21 cellular contexts compared by ENCODE assay signal in genomic region chr7:120955577-120956149, GRCh38. TPM values are rescaled to one million over a fixed set of nuclear protein-coding genes. Genes with fewer than 3 reads are reported as not detected.
A peak's percentile ranks its signal among the peaks of the same experiment; 100 is the strongest.
DNase-seq lines count a peak whose midpoint lies in the region; ATAC-seq, FAIRE-seq and TF ChIP-seq lines count a peak whose summit lies in the region.
"Had no signal": no experiment of that assay in that cellular context is flagged by ENCODE, and none has a peak within 500 bp of the region (broad histone marks: within the 10 kb centered on the region; RNA-seq: fewer than 3 reads in every experiment).

No MANE protein-coding gene starts in this region.

- H3K4me3 ChIP-seq in endodermal cell (ENCODE audit: low read length) = no peak overlapping the region
- H3K4me3 ChIP-seq in stomach = no peak overlapping the region
- H3K4me3 ChIP-seq: BLaER1, cardiac muscle cell, SJSA1, thyroid gland had no signal

- TF ChIP-seq EP300 in stomach (IDR thresholded peaks at IDR 0.05) = no peak

- WGBS in endodermal cell (ENCODE audit: insufficient coverage in 1 of 2, insufficient read length in 1 of 2), 2 experiments = 97% methylated on average over 3 of the region's 3 CpGs; no CpG with 5 or more reads in 1 of the 2 experiments
- WGBS in stomach, 5 donors = 67 to 78% (median 76%) methylated on average over 3 of the region's 3 CpGs

- H3K27me3 Mint-ChIP-seq in activated CD4-positive, alpha-beta memory T cell treated with anti-CD3 and anti-CD28 coated beads for 36 hours = no peaks in the 10 kb centered on the region
- no peaks in the 10 kb centered on the region for H3K27me3 Mint-ChIP-seq in endodermal cell (ENCODE audit: insufficient read depth)
- H3K27me3 Mint-ChIP-seq: activated naive CD8-positive, alpha-beta T cell treated with anti-CD3 and anti-CD28 coated beads, Interleukin-2, amount 10 ng/mL, durations not matched to agents 7 days and 5 days had no signal

- H3K9ac ChIP-seq in endodermal cell (ENCODE audit: extremely low read depth, low read length, poor library complexity, severe bottlenecking) = no peak overlapping the region
- H3K9ac ChIP-seq: BLaER1 had no signal

- intact Hi-C loops in activated CD4-positive, alpha-beta memory T cell treated with anti-CD3 and anti-CD28 coated beads for 36 hours (cut with micrococcal nuclease) = loop anchor here (1.0 to 10.0 kb wide), 2 partner anchors 27 to 319 kb away; no protein-coding TSS in a partner anchor
- intact Hi-C loops in stomach (cut with DNase I; ENCODE audit: low total_unique reads) = no loop called here

- H3K4me1 ChIP-seq in endodermal cell (ENCODE audit: control insufficient read depth, insufficient read depth, low read length) (no peaks in the 10 kb centered on the region), stomach (peaks cover 15 to 24% (median 20%) of the 10 kb centered on the region in 4 donors)

- no peaks in the 10 kb centered on the region for H3K27me3 ChIP-seq in endodermal cell (ENCODE audit: control insufficient read depth, insufficient read depth, low read length, poor library complexity, severe bottlenecking)
- no peaks in the 10 kb centered on the region for H3K27me3 ChIP-seq in stomach
- H3K27me3 ChIP-seq: BLaER1, cardiac muscle cell, SJSA1, thyroid gland had no signal

- H3K4me3 Mint-ChIP-seq in activated CD4-positive, alpha-beta memory T cell treated with anti-CD3 and anti-CD28 coated beads for 36 hours = no peak overlapping the region
- no peak overlapping the region for H3K4me3 Mint-ChIP-seq in endodermal cell
- H3K4me3 Mint-ChIP-seq: activated naive CD8-positive, alpha-beta T cell treated with anti-CD3 and anti-CD28 coated beads, Interleukin-2, amount 10 ng/mL, durations not matched to agents 7 days and 5 days; H9 had no signal

- H3K9me3 ChIP-seq in endodermal cell (ENCODE audit: control insufficient read depth, low read length) (no peaks in the 10 kb centered on the region), stomach (no peaks in the 10 kb centered on the region)
- H3K9me3 ChIP-seq: BLaER1, SJSA1, thyroid gland had no signal

- CTCF ChIA-PET in activated CD4-positive, alpha-beta memory T cell treated with anti-CD3 and anti-CD28 coated beads for 36 hours (lab: Charles Lee) = no interaction called here

- no peak for FAIRE-seq in GM12891 (lab: Jason Lieb, UNC)
- FAIRE-seq: TTC549 had no signal

- peak; percentile 47 for ATAC-seq in GM18873 (IDR thresholded peaks at IDR 0.05; ENCODE audit: low FRiP score, unreplicated experiment)
- ATAC-seq in GM19467 (IDR thresholded peaks at IDR 0.05; ENCODE audit: unreplicated experiment) = peak; percentile 33
- ATAC-seq in HG03064 (IDR thresholded peaks at IDR 0.05; ENCODE audit: low read depth, unreplicated experiment) = peak; percentile 46

- peaks cover 41% of the 10 kb centered on the region for H3K36me3 Mint-ChIP-seq in activated CD4-positive, alpha-beta memory T cell treated with anti-CD3 and anti-CD28 coated beads for 36 hours
- peaks cover 46% of the 10 kb centered on the region for H3K36me3 Mint-ChIP-seq in endodermal cell (ENCODE audit: low read depth)

- peaks cover 26% of the 10 kb centered on the region for H3K4me1 Mint-ChIP-seq in activated CD4-positive, alpha-beta memory T cell treated with anti-CD3 and anti-CD28 coated beads for 36 hours (ENCODE audit: low read depth)
- H3K4me1 Mint-ChIP-seq in endodermal cell = peaks cover 10% of the 10 kb centered on the region

- no peaks in the 10 kb centered on the region for H3K9me3 Mint-ChIP-seq in activated CD4-positive, alpha-beta memory T cell treated with anti-CD3 and anti-CD28 coated beads for 36 hours
- H3K9me3 Mint-ChIP-seq in endodermal cell = no peaks in the 10 kb centered on the region
- H3K9me3 Mint-ChIP-seq: activated naive CD8-positive, alpha-beta T cell treated with anti-CD3 and anti-CD28 coated beads, Interleukin-2, amount 10 ng/mL, durations not matched to agents 7 days and 5 days; H9 had no signal

- H3K36me3 ChIP-seq in endodermal cell (ENCODE audit: control insufficient read depth, insufficient read depth, low read length) (peaks cover 42% of the 10 kb centered on the region), stomach (peaks cover 9 to 58% (median 56%) of the 10 kb centered on the region in 4 donors)

- peak overlapping the region; percentile 75 for H3K27ac Mint-ChIP-seq in activated CD4-positive, alpha-beta memory T cell treated with anti-CD3 and anti-CD28 coated beads for 36 hours
- H3K27ac Mint-ChIP-seq in endodermal cell = no peak overlapping the region
- H3K27ac Mint-ChIP-seq: activated naive CD8-positive, alpha-beta T cell treated with anti-CD3 and anti-CD28 coated beads, Interleukin-2, amount 10 ng/mL, durations not matched to agents 7 days and 5 days had no signal

- TF ChIP-seq CTCF in endodermal cell (conservative IDR thresholded peaks at IDR 0.05) (no peak), stomach (IDR thresholded peaks at IDR 0.05) (no peak)

- no peak for DNase-seq in activated CD4-positive, alpha-beta memory T cell treated with anti-CD3 and anti-CD28 coated beads for 36 hours
- DNase-seq in endodermal cell = no peak
- no peak for DNase-seq in stomach
- no peak for DNase-seq in GM12891 (ENCODE audit: insufficient read length, low spot score)
- DNase-seq: activated naive CD8-positive, alpha-beta T cell treated with anti-CD3 and anti-CD28 coated beads, Interleukin-2, amount 10 ng/mL, durations not matched to agents 7 days and 5 days; H9; mammary epithelial cell; NCI-H1417 treated with DMSO at 0.1 percent for 48 hours; NCI-H345; retina; thyroid gland had no signal

- no peak overlapping the region for H3K27ac ChIP-seq in endodermal cell (ENCODE audit: low read depth, low read length)
- no peak overlapping the region for H3K27ac ChIP-seq in stomach
- H3K27ac ChIP-seq: BLaER1, cardiac muscle cell, HL-60, SJSA1, thyroid gland had no signal

- POLR2A ChIA-PET in activated CD4-positive, alpha-beta memory T cell treated with anti-CD3 and anti-CD28 coated beads for 36 hours (lab: Charles Lee) = no interaction called here

- no peak for TF ChIP-seq POLR2A in stomach (IDR thresholded peaks at IDR 0.05)
- TF ChIP-seq POLR2A in GM12891 (IDR thresholded peaks at IDR 0.05; ENCODE audit: low read depth, low read length) = no peak

TF ChIP-seq in GM12891, 5 proteins besides CTCF, POLR2A, EP300 and RAD21:
- TF ChIP-seq SPI1 (IDR thresholded peaks at IDR 0.05; ENCODE audit: low read depth, low read length) (no peak), POU2F2 (IDR thresholded peaks at IDR 0.05; ENCODE audit: low read depth, low read length) (no peak), POLR2AphosphoS5 (IDR thresholded peaks at IDR 0.05; ENCODE audit: low read depth, low read length) (no peak), TAF1 (IDR thresholded peaks at IDR 0.05; ENCODE audit: low read depth, low read length) (no peak), PAX5 (IDR thresholded peaks at IDR 0.05; ENCODE audit: insufficient read depth, low read length, severe bottlenecking) (no peak)

RNA-seq across cellular contexts. Expression of gene ING3, which starts 5.1 kb away (rescaled TPM):
- 10 to 100 TPM; 23.5 to 24.8 TPM for total RNA-seq in activated CD4-positive, alpha-beta memory T cell treated with anti-CD3 and anti-CD28 coated beads for 36 hours
- total RNA-seq in endodermal cell (10 to 100 TPM; 12.6 to 14.9 TPM), stomach (10 to 100 TPM in 4 of 5 donors, 1 to 10 TPM in 1; 8.4 to 37.1 (median 26.3) TPM)
- polyA plus RNA-seq in endodermal cell (2013, experiment 1 of 2) = 24.0 TPM
- 24.2 TPM for polyA plus RNA-seq in endodermal cell (2013, experiment 2 of 2)
- 10 to 100 TPM in 2 of 3 donors, 1 to 10 TPM in 1; 6.3 to 17.1 (median 10.0) TPM for polyA plus RNA-seq in stomach
- 15.2 TPM for polyA plus RNA-seq in GM12891 (2012; ENCODE audit: low read depth, missing spikeins)

RNA-seq across cellular contexts. Expression of gene CPED1, which starts 32.8 kb away (rescaled TPM):
- not detected for total RNA-seq in activated CD4-positive, alpha-beta memory T cell treated with anti-CD3 and anti-CD28 coated beads for 36 hours
- total RNA-seq in endodermal cell (1 to 10 TPM in 1 of 2 donors, not detected in 1; 1.1 TPM), stomach (10 to 100 TPM in 4 of 5 donors, 1 to 10 TPM in 1; 8.4 to 58.7 (median 44.9) TPM)
- polyA plus RNA-seq in endodermal cell (2013, experiment 1 of 2) = 2.9 TPM
- polyA plus RNA-seq in endodermal cell (2013, experiment 2 of 2) = 2.9 TPM
- polyA plus RNA-seq in stomach = 1 to 10 TPM; 3.0 to 3.7 (median 3.2) TPM
- 0.03 TPM for polyA plus RNA-seq in GM12891 (2012; ENCODE audit: low read depth, missing spikeins)
- total RNA-seq: activated naive CD8-positive, alpha-beta T cell treated with anti-CD3 and anti-CD28 coated beads, Interleukin-2, amount 10 ng/mL, durations not matched to agents 7 days and 5 days; OCI-LY7 had no signal
- polyA plus RNA-seq: neural cell had no signal

Comparison
In these comparisons a context has a peak if more than half of its experiments do, and no peak if none do; other contexts are left out.
1. RNA of gene CPED1, which starts 32.8 kb away (total RNA-seq): 8.4 to 58.7 TPM in stomach; 1.1 TPM in endodermal cell and not detected in activated CD4-positive, alpha-beta memory T cell treated with anti-CD3 and anti-CD28 coated beads for 36 hours; every median in the first group is over 4 times any median in the second.
2. Peak in every context shown above with its lines, with median percentiles within 50 percentile points of each other: ATAC-seq.